Comparison of ENCODE assay signal across 19 cellular contexts in genomic region chr16:89043636-89044393, GRCh38. TPM values are rescaled to one million over a fixed set of nuclear protein-coding genes. Genes with fewer than 3 reads are reported as not detected.
DNase-seq lines count a peak whose midpoint lies in the region; TF ChIP-seq lines count a peak whose summit lies in the region.
"Had no signal": no experiment of that assay in that cellular context is flagged by ENCODE, and none has a peak within 500 bp of the region (broad histone marks: within the 10 kb centered on the region; RNA-seq: fewer than 3 reads in every experiment).

No MANE protein-coding gene starts in this region.

- H2BK5ac ChIP-seq in neuronal stem cell (ENCODE audit: low read length): no peak overlapping the region

- H4K8ac ChIP-seq in neuronal stem cell (ENCODE audit: low read depth, low read length): no peak overlapping the region

- no peak overlapping the region for H3K23ac ChIP-seq in neuronal stem cell (ENCODE audit: low read depth, low read length, poor library complexity)

- no peak overlapping the region for H3K4me2 ChIP-seq in neuronal stem cell (ENCODE audit: insufficient read depth, low read length, poor library complexity, severe bottlenecking)
- H3K4me2 ChIP-seq: GM23338 had no signal

- H2BK120ac ChIP-seq in neuronal stem cell (ENCODE audit: low read depth, low read length): no peak overlapping the region

- H4K91ac ChIP-seq in neuronal stem cell (ENCODE audit: low read depth, low read length, poor library complexity): no peak overlapping the region

- H3K4me3 ChIP-seq in BE2C (ENCODE audit: low read depth, low read length): no peak overlapping the region
- no peak overlapping the region for H3K4me3 ChIP-seq in neuronal stem cell (ENCODE audit: low read length in 2 of 2)
- H3K4me3 ChIP-seq in coronary artery: no peak overlapping the region
- H3K4me3 ChIP-seq: GM23338, SJSA1 had no signal

- H3K9me3 ChIP-seq in BE2C: no peaks in the 10 kb centered on the region
- no peaks in the 10 kb centered on the region for H3K9me3 ChIP-seq in neuronal stem cell (replicated peaks in 1 of 2; ENCODE audit: control insufficient read depth in 2 of 2, insufficient read depth in 1 of 2, low read depth in 1 of 2, low read length in 2 of 2)
- H3K9me3 ChIP-seq: SJSA1 had no signal

- H3K79me1 ChIP-seq in neuronal stem cell (ENCODE audit: low read depth, low read length): peaks cover 2% of the 10 kb centered on the region

- CTCF ChIA-PET in activated naive CD4-positive, alpha-beta T cell treated with anti-CD3 and anti-CD28 coated beads for 36 hours (lab: Charles Lee): no interaction called here

- H3K14ac ChIP-seq in neuronal stem cell (ENCODE audit: low read length): no peak overlapping the region

- H3K36me3 ChIP-seq in BE2C: no peaks in the 10 kb centered on the region
- no peaks in the 10 kb centered on the region for H3K36me3 ChIP-seq in neuronal stem cell (replicated peaks in 1 of 2; ENCODE audit: control insufficient read depth in 2 of 2, insufficient read depth in 2 of 2, low read length in 2 of 2)
- H3K36me3 ChIP-seq: SJSA1 had no signal

- DNase-seq in BE2C (peak; percentile 8), CD14-positive monocyte (ENCODE audit: low spot score) (peak; percentile 21), chondrocyte (ENCODE audit: low spot score) (peak; percentile 72), neuronal stem cell (ENCODE audit: low spot score) (no peak), hippocampal formation (lab: John Stamatoyannopoulos, UW) (no peak), coronary artery (ENCODE audit: low spot score) (no peak), GM10266 (ENCODE audit: extremely low spot score) (no peak)
- no peak for DNase-seq in activated naive CD4-positive, alpha-beta T cell treated with anti-CD3 and anti-CD28 coated beads for 36 hours
- DNase-seq: Calu3; CD4-positive, alpha-beta memory T cell; EL; HCEC 1CT; MM.1S; NCI-H2081; NCI-H2171 treated with DMSO at 0.1 percent for 48 hours; NCI-H774 had no signal

- H3K4me3 Mint-ChIP-seq in CD14-positive monocyte (no peak overlapping the region), chondrocyte (ENCODE audit: unreplicated experiment) (no peak overlapping the region)
- H3K4me3 Mint-ChIP-seq in activated naive CD4-positive, alpha-beta T cell treated with anti-CD3 and anti-CD28 coated beads for 36 hours: no peak overlapping the region
- H3K4me3 Mint-ChIP-seq: B cell; CD4-positive, alpha-beta memory T cell; GM23338 had no signal

- H3K4me1 Mint-ChIP-seq in CD14-positive monocyte: no peaks in the 10 kb centered on the region
- H3K4me1 Mint-ChIP-seq in chondrocyte (ENCODE audit: low read depth): no peaks in the 10 kb centered on the region
- no peaks in the 10 kb centered on the region for H3K4me1 Mint-ChIP-seq in activated naive CD4-positive, alpha-beta T cell treated with anti-CD3 and anti-CD28 coated beads for 36 hours (ENCODE audit: low read depth)

- TF ChIP-seq CTCF in BE2C (IDR thresholded peaks at IDR 0.05; ENCODE audit: low read depth, low read length) (no peak), CD14-positive monocyte (IDR thresholded peaks at IDR 0.05) (no peak), chondrocyte (IDR thresholded peaks at IDR 0.05) (no peak), coronary artery (IDR thresholded peaks at IDR 0.05) (no peak), GM10266 (IDR thresholded peaks at IDR 0.05; ENCODE audit: control insufficient read depth, insufficient read depth, low read depth, missing control alignments) (no peak)

- no peak overlapping the region for H3K9ac ChIP-seq in neuronal stem cell (ENCODE audit: low read depth, low read length, poor library complexity)

- no peak overlapping the region for H3K4ac ChIP-seq in neuronal stem cell (ENCODE audit: low read length)

- peak overlapping the region; percentile 31 for H3K18ac ChIP-seq in neuronal stem cell (ENCODE audit: low read length)

- H3K27ac Mint-ChIP-seq in CD14-positive monocyte (no peak overlapping the region), chondrocyte (ENCODE audit: unreplicated experiment) (no peak overlapping the region)
- H3K27ac Mint-ChIP-seq in activated naive CD4-positive, alpha-beta T cell treated with anti-CD3 and anti-CD28 coated beads for 36 hours: no peak overlapping the region
- H3K27ac Mint-ChIP-seq: B cell, GM23338 had no signal

- H3K36me3 Mint-ChIP-seq in CD14-positive monocyte (no peaks in the 10 kb centered on the region), chondrocyte (ENCODE audit: low read depth) (no peaks in the 10 kb centered on the region)
- no peaks in the 10 kb centered on the region for H3K36me3 Mint-ChIP-seq in activated naive CD4-positive, alpha-beta T cell treated with anti-CD3 and anti-CD28 coated beads for 36 hours (ENCODE audit: low read depth)
- H3K36me3 Mint-ChIP-seq: CD4-positive, alpha-beta memory T cell had no signal

- H3K9me3 Mint-ChIP-seq in CD14-positive monocyte (peaks cover 0 to 3% (median 0%) of the 10 kb centered on the region in 7 donors), chondrocyte (ENCODE audit: low read depth) (peaks cover 3% of the 10 kb centered on the region)
- no peaks in the 10 kb centered on the region for H3K9me3 Mint-ChIP-seq in activated naive CD4-positive, alpha-beta T cell treated with anti-CD3 and anti-CD28 coated beads for 36 hours

- H2AFZ ChIP-seq in neuronal stem cell (ENCODE audit: low read length): no peak overlapping the region
- H2AFZ ChIP-seq: GM23338 had no signal

- no peaks in the 10 kb centered on the region for H3K4me1 ChIP-seq in BE2C
- H3K4me1 ChIP-seq in neuronal stem cell (ENCODE audit: control insufficient read depth in 2 of 2, insufficient read depth in 1 of 2, low read depth in 1 of 2, low read length in 2 of 2): peaks cover under 1 to 10% of the 10 kb centered on the region in 2 donors
- H3K4me1 ChIP-seq: SJSA1 had no signal

- H2BK12ac ChIP-seq in neuronal stem cell (ENCODE audit: low read length): no peak overlapping the region

- H3K27me3 ChIP-seq in BE2C (peaks cover 81% of the 10 kb centered on the region), neuronal stem cell (ENCODE audit: control insufficient read depth in 3 of 3, insufficient read depth in 3 of 3, low read depth in 1 of 3, low read length in 3 of 3) (peaks cover 0 to 30% (median 0%) of the 10 kb centered on the region in 3 experiments)

- intact Hi-C loops in CD14-positive monocyte (cut with micrococcal nuclease): no loop called here
- intact Hi-C loops in activated naive CD4-positive, alpha-beta T cell treated with anti-CD3 and anti-CD28 coated beads for 36 hours (cut with micrococcal nuclease): no loop called here

- H3K27me3 Mint-ChIP-seq in CD14-positive monocyte (ENCODE audit: low read depth in 3 of 3) (peaks cover 3 to 21% (median 7%) of the 10 kb centered on the region in 3 donors), chondrocyte (ENCODE audit: low read depth) (peaks cover 14% of the 10 kb centered on the region)
- H3K27me3 Mint-ChIP-seq in activated naive CD4-positive, alpha-beta T cell treated with anti-CD3 and anti-CD28 coated beads for 36 hours (ENCODE audit: low read depth): no peaks in the 10 kb centered on the region
- H3K27me3 Mint-ChIP-seq: CD4-positive, alpha-beta memory T cell had no signal

- H3K27ac ChIP-seq in neuronal stem cell (replicated peaks; ENCODE audit: low read length) (no peak overlapping the region), coronary artery (no peak overlapping the region)
- H3K27ac ChIP-seq: SJSA1 had no signal

- H2BK15ac ChIP-seq in neuronal stem cell (ENCODE audit: low read length): peak overlapping the region; percentile 17

- H2AK5ac ChIP-seq in neuronal stem cell (ENCODE audit: low read depth, low read length): no peak overlapping the region

- no CpG with 5 or more reads among the region's 15 CpGs for WGBS in neuronal stem cell (ENCODE audit: extremely low coverage in 2 of 2, insufficient read length in 2 of 2, insufficient replicate concordance in 1 of 2), 2 donors

RNA-seq across cellular contexts. Expression of gene ACSF3, which starts 49.8 kb away (rescaled TPM):
- 27.6 TPM for polyA plus RNA-seq in BE2C (2012; ENCODE audit: insufficient read depth, insufficient read length, low read depth)
- polyA plus RNA-seq in CD14-positive monocyte: 10 to 100 TPM; 23.5 to 26.4 TPM
- total RNA-seq in chondrocyte: 19.5 to 24.4 TPM (median 20.8 TPM) in 3 replicates
- 8.9 TPM for polyA plus RNA-seq in neuronal stem cell (2013, experiment 1 of 2)
- 9.7 TPM for polyA plus RNA-seq in neuronal stem cell (2013, experiment 2 of 2)
- 10 to 100 TPM; 26.1 to 26.7 TPM for total RNA-seq in activated naive CD4-positive, alpha-beta T cell treated with anti-CD3 and anti-CD28 coated beads for 36 hours

Comparison
In these comparisons a context has a peak if more than half of its experiments do, and no peak if none do; other contexts are left out.
1. DNase-seq: peak in BE2C (single experiment), CD14-positive monocyte (single experiment) and chondrocyte (single experiment); none in neuronal stem cell (single experiment), activated naive CD4-positive, alpha-beta T cell treated with anti-CD3 and anti-CD28 coated beads for 36 hours (single experiment), hippocampal formation (0 of 2), coronary artery (single experiment) and GM10266 (single experiment).